In genomic region chr1:197880385-197880784, GRCh38 we compare ENCODE assay signal across 12 cellular contexts. TPM values are rescaled to one million over a fixed set of nuclear protein-coding genes. Genes with fewer than 3 reads are reported as not detected.
"Had no signal": no experiment of that assay in that cellular context is flagged by ENCODE, and none has a peak within 500 bp of the region (broad histone marks: within the 10 kb centered on the region; RNA-seq: fewer than 3 reads in every experiment).

No MANE protein-coding gene starts in this region.

RNA-seq across cellular contexts. Expression of gene LHX9, which starts 36.8 kb away (rescaled TPM):
- total RNA-seq: activated CD4-positive, alpha-beta memory T cell treated with anti-CD3 and anti-CD28 coated beads for 36 hours; activated CD4-positive, alpha-beta T cell treated with anti-CD3 and anti-CD28 coated beads for 36 hours; activated CD8-positive, alpha-beta memory T cell treated with anti-CD3 and anti-CD28 coated beads for 36 hours; activated CD8-positive, alpha-beta T cell treated with anti-CD3 and anti-CD28 coated beads, Interleukin-2, amount 10 ng/mL, durations not matched to agents 7 days and 5 days; activated naive CD4-positive, alpha-beta T cell treated with anti-CD3 and anti-CD28 coated beads for 36 hours; activated naive CD8-positive, alpha-beta T cell treated with anti-CD3 and anti-CD28 coated beads for 36 hours; activated T-helper 1 cell treated with anti-CD3 and anti-CD28 coated beads, Interleukin-12 subunit alpha, Interleukin-12 subunit beta, Interleukin-2, Interleukin-4 antibody, amounts not matched to agents 30 ng/mL and 10 ng/mL and 1 ng/mL, durations not matched to agents 14 hours and 24 hours and 36 hours; body of pancreas; chondrocyte; dermis blood vessel endothelial cell; esophagus muscularis mucosa; foreskin keratinocyte had no signal
- polyA plus RNA-seq: foreskin keratinocyte had no signal
